6 cellular contexts compared by ENCODE assay signal in the genomic region with DNA sequence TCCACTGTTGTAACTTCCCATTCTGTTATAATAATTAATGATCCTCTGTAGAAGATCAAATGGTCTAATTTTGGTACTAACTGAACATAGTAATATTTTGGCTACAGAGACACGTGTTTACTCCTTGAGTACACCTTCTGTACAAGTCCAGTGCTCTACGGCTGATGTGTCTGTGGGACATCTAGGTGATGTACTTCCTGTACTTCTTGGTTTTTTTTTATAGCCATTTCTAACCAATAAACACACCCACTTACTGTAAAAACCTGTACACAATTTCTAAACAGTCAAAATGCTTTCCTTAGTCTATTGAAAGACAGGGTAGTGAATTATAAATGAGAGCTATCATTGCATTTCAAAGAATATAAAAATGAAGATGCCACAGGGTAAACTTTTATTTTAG.
"Had no signal": no experiment of that assay in that cellular context is flagged by ENCODE, and none has a peak within 500 bp of the region (broad histone marks: within the 10 kb centered on the region; RNA-seq: fewer than 3 reads in every experiment).

No MANE protein-coding gene starts in this region.

- DNase-seq: GDM1, GF-D8 had no signal

- FAIRE-seq: GM12878, GM12891, GM12892, GM19239 had no signal

- ATAC-seq: GM12878 had no signal

- H3K4me3 ChIP-seq: GM12878 had no signal
